12 cellular contexts compared by ENCODE assay signal in genomic region chr4:98568896-98569663, GRCh38.
DNase-seq lines count a peak whose midpoint lies in the region; TF ChIP-seq lines count a peak whose summit lies in the region.
"Had no signal": no experiment of that assay in that cellular context is flagged by ENCODE, and none has a peak within 500 bp of the region (broad histone marks: within the 10 kb centered on the region; RNA-seq: fewer than 3 reads in every experiment).

No MANE protein-coding gene starts in this region.

- H3K36me3 ChIP-seq in hepatocyte (replicated peaks; ENCODE audit: insufficient read depth, low read depth), result no peaks in the 10 kb centered on the region
- H3K36me3 ChIP-seq: HAP-1, stomach had no signal

- H4K20me1 ChIP-seq in hepatocyte (ENCODE audit: insufficient read depth, poor library complexity, severe bottlenecking), result no peaks in the 10 kb centered on the region

- 59% methylated on average over 7 of the region's 7 CpGs for WGBS in hepatocyte (ENCODE audit: low lambda C conversion rate, missing lambda C conversion rate)

- peaks cover 2% of the 10 kb centered on the region for H3K79me2 ChIP-seq in hepatocyte

- DNase-seq in NCI-H446 treated with DMSO at 0.1 percent for 48 hours (lab: John Stamatoyannopoulos, UW) (peak; percentile 40), brain pericyte (ENCODE audit: low read depth, low spot score) (peak; percentile 69), hepatocyte (ENCODE audit: low spot score) (no peak), substantia nigra (lab: John Stamatoyannopoulos, UW) (peak in 2 of 49 donors; percentile 22 to 52), LoVo (ENCODE audit: low spot score) (no peak), amniotic stem cell (lab: John Stamatoyannopoulos, UW) (no peak), NCI-H1105 treated with DMSO at 0.1 percent for 48 hours (lab: John Stamatoyannopoulos, UW) (no peak)
- DNase-seq: foreskin keratinocyte; NCI-H1092; stimulated activated CD4-positive, alpha-beta T cell treated with anti-CD3 and anti-CD28 coated beads, Interleukin-4, amount 100 ng/mL, for 1 hour; stomach had no signal

- no peak overlapping the region for H3K4me3 ChIP-seq in hepatocyte
- H3K4me3 ChIP-seq: HAP-1, stomach had no signal

- TF ChIP-seq CTCF in hepatocyte (IDR thresholded peaks at IDR 0.05; ENCODE audit: poor library complexity), result no peak

- no peaks in the 10 kb centered on the region for H3K27me3 ChIP-seq in hepatocyte
- H3K27me3 ChIP-seq: foreskin keratinocyte, stomach had no signal

- no peaks in the 10 kb centered on the region for H3K9me2 ChIP-seq in hepatocyte (replicated peaks; ENCODE audit: insufficient read depth)

- H3K4me2 ChIP-seq in hepatocyte, result no peak overlapping the region

- H3K27ac ChIP-seq in hepatocyte (peak overlapping the region; percentile 47), substantia nigra (ENCODE audit: low read depth, low read length, poor library complexity, severe bottlenecking) (peak overlapping the region; percentile 88)
- H3K27ac ChIP-seq: foreskin keratinocyte had no signal

- H3K4me1 ChIP-seq in hepatocyte (ENCODE audit: insufficient read depth), result peaks cover 37% of the 10 kb centered on the region
- H3K4me1 ChIP-seq: foreskin keratinocyte, HAP-1 had no signal

- no peak overlapping the region for H2AFZ ChIP-seq in hepatocyte

- no peaks in the 10 kb centered on the region for H3K9me3 ChIP-seq in hepatocyte (ENCODE audit: low read depth)
- H3K9me3 ChIP-seq: HAP-1, stomach had no signal

Comparison
In these comparisons a context has a peak if more than half of its experiments do, and no peak if none do; other contexts are left out.
1. DNase-seq: peak in NCI-H446 treated with DMSO at 0.1 percent for 48 hours (single experiment) and brain pericyte (single experiment); none in hepatocyte (single experiment), LoVo (single experiment), amniotic stem cell (single experiment) and NCI-H1105 treated with DMSO at 0.1 percent for 48 hours (single experiment).